Comparison of ENCODE assay signal across 9 cellular contexts in the genomic region with DNA sequence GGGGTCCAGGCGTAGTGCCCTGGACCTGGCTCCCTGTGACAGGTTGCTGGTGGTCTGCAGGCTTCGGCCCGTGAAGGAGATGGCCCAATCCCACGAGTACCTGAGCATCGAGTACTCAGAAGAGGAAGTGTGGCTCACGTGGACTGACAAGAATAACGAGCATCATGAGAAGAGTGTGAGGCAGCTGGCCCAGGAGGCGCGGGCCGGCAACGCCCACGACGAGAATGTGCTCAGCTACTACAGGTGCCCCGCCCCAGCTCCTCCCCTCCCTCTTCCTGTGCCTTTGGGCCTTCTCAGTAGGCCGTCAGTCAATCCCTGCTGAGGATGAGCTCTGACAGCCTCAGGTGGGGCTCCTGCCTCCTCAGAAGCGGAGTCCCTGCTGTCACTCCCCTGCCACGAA. TPM values are rescaled to one million over a fixed set of nuclear protein-coding genes. Genes with fewer than 3 reads are reported as not detected.
DNase-seq lines count a peak whose midpoint lies in the region; ATAC-seq and TF ChIP-seq lines count a peak whose summit lies in the region.
"Had no signal": no experiment of that assay in that cellular context is flagged by ENCODE, and none has a peak within 500 bp of the region (broad histone marks: within the 10 kb centered on the region; RNA-seq: fewer than 3 reads in every experiment).

No MANE protein-coding gene starts in this region.

- no peak overlapping the region for H3K4me2 ChIP-seq in hepatocyte

- no peak overlapping the region for H3K4me3 ChIP-seq in hepatocyte

- TF ChIP-seq CTCF in hepatocyte (IDR thresholded peaks at IDR 0.05; ENCODE audit: poor library complexity) = no peak

- H3K4me1 ChIP-seq in hepatocyte (ENCODE audit: insufficient read depth) = no peaks in the 10 kb centered on the region

- WGBS in hepatocyte (ENCODE audit: low lambda C conversion rate, missing lambda C conversion rate) = 78% methylated on average over 15 of the region's 17 CpGs

- H3K9me3 Mint-ChIP-seq in stimulated activated memory B cell treated with anti-CD40 and anti-IgM and Interleukin-4, amounts not matched to agents 10 μg/mL and 1 μg/mL and 100 μg/mL, for 72 hours = no peaks in the 10 kb centered on the region

- H3K9me3 ChIP-seq in hepatocyte (ENCODE audit: low read depth) = no peaks in the 10 kb centered on the region

- H2AFZ ChIP-seq in hepatocyte = no peak overlapping the region

- peaks cover 62% of the 10 kb centered on the region for H3K36me3 Mint-ChIP-seq in stimulated activated memory B cell treated with anti-CD40 and anti-IgM and Interleukin-4, amounts not matched to agents 10 μg/mL and 1 μg/mL and 100 μg/mL, for 72 hours

- no peaks in the 10 kb centered on the region for H3K79me2 ChIP-seq in hepatocyte

- no peaks in the 10 kb centered on the region for H3K9me2 ChIP-seq in hepatocyte (replicated peaks; ENCODE audit: insufficient read depth)

- peak overlapping the region; percentile 34 for H3K27ac ChIP-seq in hepatocyte

- H3K27ac Mint-ChIP-seq in stimulated activated memory B cell treated with anti-CD40 and anti-IgM and Interleukin-4, amounts not matched to agents 10 μg/mL and 1 μg/mL and 100 μg/mL, for 72 hours = peak overlapping the region; percentile 21

- ATAC-seq in stimulated activated memory B cell treated with anti-CD40 and anti-IgM and Interleukin-4, amounts not matched to agents 10 μg/mL and 1 μg/mL and 100 μg/mL, for 72 hours = peak; percentile 80
- ATAC-seq in HG03342 (IDR thresholded peaks at IDR 0.05; ENCODE audit: unreplicated experiment) = no peak

- H3K36me3 ChIP-seq in hepatocyte (replicated peaks; ENCODE audit: insufficient read depth, low read depth) = no peaks in the 10 kb centered on the region

- no peaks in the 10 kb centered on the region for H3K27me3 ChIP-seq in hepatocyte

- H4K20me1 ChIP-seq in hepatocyte (ENCODE audit: insufficient read depth, poor library complexity, severe bottlenecking) = no peaks in the 10 kb centered on the region

- H3K4me1 Mint-ChIP-seq in stimulated activated memory B cell treated with anti-CD40 and anti-IgM and Interleukin-4, amounts not matched to agents 10 μg/mL and 1 μg/mL and 100 μg/mL, for 72 hours = peaks cover 20% of the 10 kb centered on the region

- H3K27me3 Mint-ChIP-seq in stimulated activated memory B cell treated with anti-CD40 and anti-IgM and Interleukin-4, amounts not matched to agents 10 μg/mL and 1 μg/mL and 100 μg/mL, for 72 hours = no peaks in the 10 kb centered on the region

- DNase-seq in LoVo (ENCODE audit: low spot score) (peak; percentile 75), hepatocyte (ENCODE audit: low spot score) (peak; percentile 60), NOMO-1 (lab: John Stamatoyannopoulos, UW; ENCODE audit: unreplicated experiment in 2 of 2) (no peak), dedifferentiated amniotic fluid mesenchymal stem cell (ENCODE audit: extremely low spot score) (no peak), RKO (ENCODE audit: low spot score) (no peak)
- peak; percentile 70 for DNase-seq in activated CD4-positive, alpha-beta T cell treated with anti-CD3 and anti-CD28 coated beads, Interleukin-2, amount 50 U/mL, for 1 hour
- DNase-seq: SW 1271 had no signal

- no peak overlapping the region for H3K4me3 Mint-ChIP-seq in stimulated activated memory B cell treated with anti-CD40 and anti-IgM and Interleukin-4, amounts not matched to agents 10 μg/mL and 1 μg/mL and 100 μg/mL, for 72 hours

RNA-seq across cellular contexts. Expression of gene UQCC2, which starts 42.6 kb away (rescaled TPM):
- 33.0 and 44.7 TPM in 2 replicates for total RNA-seq in hepatocyte
- 147 and 151 TPM in 2 replicates for polyA plus RNA-seq in hepatocyte

RNA-seq across cellular contexts. Expression of gene ITPR3, which starts 47.8 kb away (rescaled TPM):
- total RNA-seq in hepatocyte = 27.3 and 39.6 TPM in 2 replicates
- polyA plus RNA-seq in hepatocyte = 14.8 and 16.5 TPM in 2 replicates

Comparison
In these comparisons a context has a peak if more than half of its experiments do, and no peak if none do; other contexts are left out.
1. DNase-seq: peak in LoVo (single experiment), activated CD4-positive, alpha-beta T cell treated with anti-CD3 and anti-CD28 coated beads, Interleukin-2, amount 50 U/mL, for 1 hour (single experiment) and hepatocyte (single experiment); none in NOMO-1 (0 of 2), dedifferentiated amniotic fluid mesenchymal stem cell (single experiment) and RKO (single experiment).